ENCODE assay signal across 19 cellular contexts in the genomic region with DNA sequence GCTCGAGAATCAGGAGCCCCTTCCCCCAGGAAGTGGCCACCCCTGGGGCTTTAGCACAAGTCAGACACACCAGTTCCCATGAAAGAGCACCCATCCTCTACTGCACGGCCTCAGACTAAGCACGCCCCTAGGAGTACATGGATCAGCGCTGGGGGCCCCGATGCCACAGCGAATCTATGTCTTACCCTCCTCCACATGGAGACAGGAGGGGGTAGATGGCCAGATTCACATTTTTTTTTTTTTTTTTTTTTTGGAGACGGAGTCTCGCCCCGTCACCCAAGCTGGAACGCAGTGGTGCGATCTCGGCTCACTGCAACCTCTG. TPM values are rescaled to one million over a fixed set of nuclear protein-coding genes. Genes with fewer than 3 reads are reported as not detected.
A peak's percentile ranks its signal among the peaks of the same experiment; 100 is the strongest.
DNase-seq lines count a peak whose midpoint lies in the region; ATAC-seq, FAIRE-seq and TF ChIP-seq lines count a peak whose summit lies in the region.
"Had no signal": no experiment of that assay in that cellular context is flagged by ENCODE, and none has a peak within 500 bp of the region (broad histone marks: within the 10 kb centered on the region; RNA-seq: fewer than 3 reads in every experiment).

No MANE protein-coding gene starts in this region.

- no peak for DNase-seq in HepG2 (ENCODE audit: low spot score)
- DNase-seq in right lobe of liver, result no peak
- no peak for DNase-seq in NT2/D1 (ENCODE audit: low read depth, low spot score)
- no peak for DNase-seq in mesenchymal stem cell
- no peak for DNase-seq in LoVo (ENCODE audit: low spot score)
- DNase-seq in activated naive CD4-positive, alpha-beta T cell treated with anti-CD3 and anti-CD28 coated beads, Interleukin-2, amount 50 U/mL, for 16 hours, result no peak
- DNase-seq: BE2C; CD4-positive, alpha-beta memory T cell; DMS79; EL; HCEC 1CT; KG1 had no signal

- no peak overlapping the region for H3K14ac ChIP-seq in mesenchymal stem cell (ENCODE audit: low read length in 2 of 2)

- H2AK5ac ChIP-seq in mesenchymal stem cell (ENCODE audit: low read length, severe bottlenecking), result no peak overlapping the region

- no peak for TF ChIP-seq RAD21 in HepG2 (CRISPR knock-in tag; IDR thresholded peaks at IDR 0.05)

- no peak overlapping the region for H3K23ac ChIP-seq in mesenchymal stem cell (ENCODE audit: low read length in 2 of 2)

- H2BK12ac ChIP-seq in mesenchymal stem cell (ENCODE audit: low read length in 2 of 2), result no peak overlapping the region

- no peak overlapping the region for H3K4me3 ChIP-seq in HepG2 (replicated peaks in 1 of 3; ENCODE audit: insufficient read depth in 1 of 3, low read depth in 2 of 3, low read length in 3 of 3)
- no peak overlapping the region for H3K4me3 ChIP-seq in right lobe of liver
- no peak overlapping the region for H3K4me3 ChIP-seq in NT2/D1 (ENCODE audit: insufficient read length, low read depth)
- no peak overlapping the region for H3K4me3 ChIP-seq in mesenchymal stem cell (ENCODE audit: insufficient read depth in 1 of 2, low read depth in 1 of 2, low read length in 2 of 2)

- TF ChIP-seq EP300 in HepG2 (IDR thresholded peaks at IDR 0.05; ENCODE audit: low read depth in 2 of 2, low read length in 2 of 2) (no peak), HepG2 (CRISPR knock-in tag; IDR thresholded peaks at IDR 0.05; ENCODE audit: borderline replicate concordance) (no peak)

- no peak overlapping the region for H3K4ac ChIP-seq in mesenchymal stem cell (ENCODE audit: low read depth in 1 of 2, low read length in 2 of 2)

- H3K79me1 ChIP-seq in mesenchymal stem cell (replicated peaks; ENCODE audit: low read length, poor library complexity, severe bottlenecking), result peaks cover 18% of the 10 kb centered on the region

- no peak overlapping the region for H2BK5ac ChIP-seq in mesenchymal stem cell (ENCODE audit: low read depth, low read length, poor library complexity, severe bottlenecking)

- peaks cover 50 to 76% of the 10 kb centered on the region in 2 experiments for H3K36me3 ChIP-seq in HepG2 (replicated peaks in 1 of 2; ENCODE audit: control insufficient read depth in 1 of 2, insufficient read depth in 2 of 2, low read length in 2 of 2)
- peaks cover 0 to 79% (median 57%) of the 10 kb centered on the region in 4 donors for H3K36me3 ChIP-seq in right lobe of liver
- H3K36me3 ChIP-seq in NT2/D1 (ENCODE audit: insufficient read depth, insufficient read length, low read length), result peaks cover 80% of the 10 kb centered on the region
- peaks cover 69 to 83% of the 10 kb centered on the region in 2 experiments for H3K36me3 ChIP-seq in mesenchymal stem cell (ENCODE audit: control insufficient read depth in 1 of 2, insufficient read depth in 2 of 2, low read depth in 1 of 2, low read length in 2 of 2)

- H3K27ac ChIP-seq in HepG2 (ENCODE audit: extremely low read length, insufficient read depth, low read length) (peak overlapping the region; percentile 38), right lobe of liver (no peak overlapping the region), mesenchymal stem cell (ENCODE audit: low read length, poor library complexity, severe bottlenecking) (peak overlapping the region; percentile 33)
- H3K27ac ChIP-seq: C4-2B, HL-60 had no signal

- H2BK15ac ChIP-seq in mesenchymal stem cell (ENCODE audit: low read depth, poor library complexity, severe bottlenecking), result peak overlapping the region; percentile 12

- ATAC-seq in HepG2 (no peak), right lobe of liver (no peak), HG02938 (IDR thresholded peaks at IDR 0.05; ENCODE audit: unreplicated experiment) (no peak)

- H4K20me1 ChIP-seq in HepG2 (ENCODE audit: insufficient read depth, low read length), result peaks cover 18% of the 10 kb centered on the region; the same call in 1 of the 2 replicates

- H3K27me3 ChIP-seq in HepG2 (ENCODE audit: control insufficient read depth in 1 of 2, insufficient read depth in 2 of 2, low read length in 2 of 2), result no peaks in the 10 kb centered on the region
- H3K27me3 ChIP-seq in right lobe of liver, result no peaks in the 10 kb centered on the region
- no peaks in the 10 kb centered on the region for H3K27me3 ChIP-seq in NT2/D1 (ENCODE audit: insufficient read depth, insufficient read length)
- H3K27me3 ChIP-seq in mesenchymal stem cell (ENCODE audit: control insufficient read depth in 1 of 2, insufficient read depth in 1 of 2, low read length in 2 of 2), result no peaks in the 10 kb centered on the region
- H3K27me3 ChIP-seq: BE2C had no signal

- H3K4me1 ChIP-seq in HepG2 (ENCODE audit: insufficient read depth, low read length), result peaks cover 37% of the 10 kb centered on the region
- H3K4me1 ChIP-seq in right lobe of liver, result peaks cover 0 to 10% (median 3%) of the 10 kb centered on the region in 4 donors
- H3K4me1 ChIP-seq in NT2/D1 (ENCODE audit: insufficient read depth, insufficient read length), result peaks cover 2% of the 10 kb centered on the region
- H3K4me1 ChIP-seq in mesenchymal stem cell (ENCODE audit: control insufficient read depth, insufficient read depth, low read depth, low read length), result peaks cover 13% of the 10 kb centered on the region
- H3K4me1 ChIP-seq: BE2C had no signal

- peaks cover 7% of the 10 kb centered on the region for H3K79me2 ChIP-seq in HepG2 (ENCODE audit: insufficient read depth, low read length)

- no peaks in the 10 kb centered on the region for H3K9me3 ChIP-seq in HepG2 (ENCODE audit: low read length)
- no peaks in the 10 kb centered on the region for H3K9me3 ChIP-seq in right lobe of liver
- H3K9me3 ChIP-seq in NT2/D1 (ENCODE audit: insufficient read depth, low read length), result no peaks in the 10 kb centered on the region
- no peaks in the 10 kb centered on the region for H3K9me3 ChIP-seq in mesenchymal stem cell (ENCODE audit: control insufficient read depth, low read length)
- H3K9me3 ChIP-seq: BE2C had no signal

- H3K18ac ChIP-seq in mesenchymal stem cell (ENCODE audit: low read depth in 1 of 2, low read length in 2 of 2), result no peak overlapping the region

- POLR2A ChIA-PET in HepG2 (lab: Yijun Ruan, JAX), result interaction anchor here (0.5 to 2.1 kb wide), 2 partner anchors 47 to 98 kb away, joined by 4 to 5 read pairs; no protein-coding TSS in a partner anchor

- 99% methylated on average over 12 of the region's 12 CpGs for WGBS in HepG2 (ENCODE audit: low lambda C conversion rate)
- 80% methylated on average over 2 of the region's 12 CpGs for WGBS in right lobe of liver (ENCODE audit: insufficient coverage, low coverage, low lambda C conversion rate, missing lambda C conversion rate)
- WGBS in mesenchymal stem cell, result 98% methylated on average over 10 of the region's 12 CpGs

- H4K91ac ChIP-seq in mesenchymal stem cell (ENCODE audit: low read length), result no peak overlapping the region

- TF ChIP-seq POLR2A in HepG2 (IDR thresholded peaks at IDR 0.05; ENCODE audit: insufficient read depth in 1 of 2, low read depth in 2 of 2, low read length in 2 of 2) (no peak), right lobe of liver (IDR thresholded peaks at IDR 0.05) (no peak)

- in situ Hi-C loops in HepG2 (cut with HindIII; ENCODE audit: extremely low pct_ligation_motif_present, low pct_unique_long_range_greater_than_20kb), result loop anchor here (10.0 kb wide), 1 partner anchor 90 kb away; no protein-coding TSS in a partner anchor

- no peak overlapping the region for H3K4me2 ChIP-seq in HepG2 (ENCODE audit: low read depth, low read length)
- H3K4me2 ChIP-seq in mesenchymal stem cell (ENCODE audit: low read length, poor library complexity, severe bottlenecking), result no peak overlapping the region

- no peak for FAIRE-seq in HepG2 (lab: Jason Lieb, UNC)
- FAIRE-seq: A204.1, G401.6, GM12892, H1 had no signal

- CTCF ChIA-PET in HepG2 (lab: Yijun Ruan, JAX; ENCODE audit: low intra/inter-chr PET ratio, low total read pairs), result no interaction called here

- no peak overlapping the region for H2BK120ac ChIP-seq in mesenchymal stem cell (ENCODE audit: low read depth, low read length)

- intact Hi-C loops in HepG2 (cut with micrococcal nuclease; ENCODE audit: unreplicated experiment), result loop anchor here (1.0 to 5.0 kb wide), 2 partner anchors 12 to 103 kb away; no protein-coding TSS in a partner anchor
- intact Hi-C loops in right lobe of liver (cut with DNase I), result loop anchor here in 1 of 2 donors (10.0 kb wide), 1 partner anchor 90 kb away; no protein-coding TSS in a partner anchor

- no peak overlapping the region for H4K8ac ChIP-seq in mesenchymal stem cell (ENCODE audit: low read length)

- H2AFZ ChIP-seq in HepG2 (ENCODE audit: low read length) (no peak overlapping the region), mesenchymal stem cell (ENCODE audit: low read depth, low read length) (no peak overlapping the region)

- TF ChIP-seq CTCF in HepG2 (CRISPR knock-in tag; IDR thresholded peaks at IDR 0.05), result no peak
- no peak for TF ChIP-seq CTCF in right lobe of liver (IDR thresholded peaks at IDR 0.05)

- no peak overlapping the region for H3K9ac ChIP-seq in HepG2 (ENCODE audit: insufficient read depth, low read depth, low read length)
- H3K9ac ChIP-seq in NT2/D1 (ENCODE audit: insufficient read length, low read depth), result peak overlapping the region; percentile 37
- H3K9ac ChIP-seq in mesenchymal stem cell (ENCODE audit: low read length), result no peak overlapping the region

- BruUV-seq in HepG2 (replicated peaks; lab: Mats Ljungman, UMichigan), result no TSS peak

RNA-seq across cellular contexts. Expression of a gene that starts 3.2 kb away (rescaled TPM):
- total RNA-seq in HepG2 (2016; rRNA removed; fragmentation: Illumina TruSeq; extraction: Trizol), result 37.3 and 39.9 TPM in 2 replicates
- 5.3 and 5.4 TPM in 2 replicates for total RNA-seq in HepG2 (2016; cell fraction: cytosol; rRNA removed; fragmentation: Illumina TruSeq; extraction: Trizol; ENCODE audit: low read depth)
- 34.7 and 39.3 TPM in 2 replicates for total RNA-seq in HepG2 (2016; cell fraction: insoluble cytoplasmic fraction; rRNA removed; fragmentation: Illumina TruSeq; extraction: Trizol)
- total RNA-seq in HepG2 (2016; cell fraction: membrane; rRNA removed; fragmentation: Illumina TruSeq; extraction: Trizol), result 18.9 and 19.3 TPM in 2 replicates
- total RNA-seq in HepG2 (2016; cell fraction: nucleus; rRNA removed; fragmentation: Illumina TruSeq; extraction: Trizol), result 16.9 and 19.9 TPM in 2 replicates
- polyA plus RNA-seq in HepG2 (2011; rRNA removed), result 11.9 and 13.1 TPM in 2 replicates
- polyA plus RNA-seq in HepG2 (2011; cell fraction: cytosol; rRNA removed), result 9.7 and 11.4 TPM in 2 replicates
- 9.3 and 9.8 TPM in 2 replicates for polyA plus RNA-seq in HepG2 (2011; cell fraction: nucleus; rRNA removed)
- 7.2 and 9.5 TPM in 2 replicates for polyA plus RNA-seq in HepG2 (2012)
- polyA plus RNA-seq in HepG2 (2016; cell fraction: cytosol; fragmentation: Illumina TruSeq; extraction: Trizol; ENCODE audit: low read depth), result 3.1 and 3.2 TPM in 2 replicates
- polyA plus RNA-seq in HepG2 (2016; cell fraction: insoluble cytoplasmic fraction; fragmentation: Illumina TruSeq; extraction: Trizol; ENCODE audit: low read depth), result 28.6 and 29.3 TPM in 2 replicates
- 8.0 and 8.8 TPM in 2 replicates for polyA plus RNA-seq in HepG2 (2016; cell fraction: membrane; fragmentation: Illumina TruSeq; extraction: Trizol; ENCODE audit: low read depth)
- polyA plus RNA-seq in HepG2 (2016; cell fraction: nucleus; fragmentation: Illumina TruSeq; extraction: Trizol; ENCODE audit: insufficient read depth, low read depth), result 26.7 and 27.4 TPM in 2 replicates
- polyA minus RNA-seq in HepG2 (2011; rRNA and poly(A)+ RNA removed; ENCODE audit: low replicate concordance), result 8.3 and 9.3 TPM in 2 replicates
- 16.9 and 17.1 TPM in 2 replicates for polyA minus RNA-seq in HepG2 (2011; cell fraction: cytosol; rRNA and poly(A)+ RNA removed)
- 11.1 and 13.6 TPM in 2 replicates for polyA minus RNA-seq in HepG2 (2011; cell fraction: nucleus; rRNA and poly(A)+ RNA removed)
- 10 to 100 TPM in 3 of 6 experiments, 1 to 10 TPM in 3; 6.1 to 13.1 (median 10.2) TPM for total RNA-seq in right lobe of liver
- polyA plus RNA-seq in mesenchymal stem cell (2013, experiment 1 of 2), result 13.9 TPM
- polyA plus RNA-seq in mesenchymal stem cell (2013, experiment 2 of 2), result 13.5 TPM

RNA-seq across cellular contexts. Expression of a gene that starts 34.4 kb away (rescaled TPM):
- 107 and 132 TPM in 2 replicates for total RNA-seq in HepG2 (2016; rRNA removed; fragmentation: Illumina TruSeq; extraction: Trizol)
- total RNA-seq in HepG2 (2016; cell fraction: cytosol; rRNA removed; fragmentation: Illumina TruSeq; extraction: Trizol; ENCODE audit: low read depth), result 36.0 and 36.9 TPM in 2 replicates
- 106 and 131 TPM in 2 replicates for total RNA-seq in HepG2 (2016; cell fraction: insoluble cytoplasmic fraction; rRNA removed; fragmentation: Illumina TruSeq; extraction: Trizol)
- 22.4 and 24.3 TPM in 2 replicates for total RNA-seq in HepG2 (2016; cell fraction: membrane; rRNA removed; fragmentation: Illumina TruSeq; extraction: Trizol)
- total RNA-seq in HepG2 (2016; cell fraction: nucleus; rRNA removed; fragmentation: Illumina TruSeq; extraction: Trizol), result 86.2 and 93.2 TPM in 2 replicates
- polyA plus RNA-seq in HepG2 (2011; rRNA removed), result 132 and 163 TPM in 2 replicates
- 137 and 146 TPM in 2 replicates for polyA plus RNA-seq in HepG2 (2011; cell fraction: cytosol; rRNA removed)
- polyA plus RNA-seq in HepG2 (2011; cell fraction: nucleus; rRNA removed), result 133 and 160 TPM in 2 replicates
- 134 and 189 TPM in 2 replicates for polyA plus RNA-seq in HepG2 (2012)
- 4.3 and 4.9 TPM in 2 replicates for polyA plus RNA-seq in HepG2 (2016; cell fraction: cytosol; fragmentation: Illumina TruSeq; extraction: Trizol; ENCODE audit: low read depth)
- 108 and 115 TPM in 2 replicates for polyA plus RNA-seq in HepG2 (2016; cell fraction: insoluble cytoplasmic fraction; fragmentation: Illumina TruSeq; extraction: Trizol; ENCODE audit: low read depth)
- 7.9 and 10.8 TPM in 2 replicates for polyA plus RNA-seq in HepG2 (2016; cell fraction: membrane; fragmentation: Illumina TruSeq; extraction: Trizol; ENCODE audit: low read depth)
- polyA plus RNA-seq in HepG2 (2016; cell fraction: nucleus; fragmentation: Illumina TruSeq; extraction: Trizol; ENCODE audit: insufficient read depth, low read depth), result 108 and 116 TPM in 2 replicates
- 201 and 270 TPM in 2 replicates for polyA minus RNA-seq in HepG2 (2011; rRNA and poly(A)+ RNA removed; ENCODE audit: low replicate concordance)
- 108 and 137 TPM in 2 replicates for polyA minus RNA-seq in HepG2 (2011; cell fraction: cytosol; rRNA and poly(A)+ RNA removed)
- polyA minus RNA-seq in HepG2 (2011; cell fraction: nucleus; rRNA and poly(A)+ RNA removed), result 94.2 and 166 TPM in 2 replicates
- 10 to 100 TPM; 74.2 to 91.8 (median 80.7) TPM for total RNA-seq in right lobe of liver
- 59.5 TPM for polyA plus RNA-seq in mesenchymal stem cell (2013, experiment 1 of 2)
- 57.0 TPM for polyA plus RNA-seq in mesenchymal stem cell (2013, experiment 2 of 2)

RNA-seq across cellular contexts. Expression of a gene that starts 44.1 kb away (rescaled TPM):
- total RNA-seq in HepG2 (2016; rRNA removed; fragmentation: Illumina TruSeq; extraction: Trizol) (36.2 and 45.1 TPM in 2 replicates), right lobe of liver (10 to 100 TPM; 15.2 to 32.3 (median 20.0) TPM)
- total RNA-seq in HepG2 (2016; cell fraction: cytosol; rRNA removed; fragmentation: Illumina TruSeq; extraction: Trizol; ENCODE audit: low read depth), result 12.8 and 12.9 TPM in 2 replicates
- total RNA-seq in HepG2 (2016; cell fraction: insoluble cytoplasmic fraction; rRNA removed; fragmentation: Illumina TruSeq; extraction: Trizol), result 39.6 and 45.1 TPM in 2 replicates
- total RNA-seq in HepG2 (2016; cell fraction: membrane; rRNA removed; fragmentation: Illumina TruSeq; extraction: Trizol), result 23.3 and 24.2 TPM in 2 replicates
- 19.1 and 19.2 TPM in 2 replicates for total RNA-seq in HepG2 (2016; cell fraction: nucleus; rRNA removed; fragmentation: Illumina TruSeq; extraction: Trizol)
- 40.0 and 48.1 TPM in 2 replicates for polyA plus RNA-seq in HepG2 (2011; rRNA removed)
- 32.7 and 34.5 TPM in 2 replicates for polyA plus RNA-seq in HepG2 (2011; cell fraction: cytosol; rRNA removed)
- 37.9 and 40.4 TPM in 2 replicates for polyA plus RNA-seq in HepG2 (2011; cell fraction: nucleus; rRNA removed)
- polyA plus RNA-seq in HepG2 (2012), result 44.8 and 46.5 TPM in 2 replicates
- polyA plus RNA-seq in HepG2 (2016; cell fraction: cytosol; fragmentation: Illumina TruSeq; extraction: Trizol; ENCODE audit: low read depth), result 19.4 and 20.0 TPM in 2 replicates
- 52.7 and 69.9 TPM in 2 replicates for polyA plus RNA-seq in HepG2 (2016; cell fraction: insoluble cytoplasmic fraction; fragmentation: Illumina TruSeq; extraction: Trizol; ENCODE audit: low read depth)
- 27.4 and 28.0 TPM in 2 replicates for polyA plus RNA-seq in HepG2 (2016; cell fraction: membrane; fragmentation: Illumina TruSeq; extraction: Trizol; ENCODE audit: low read depth)
- 38.1 and 41.2 TPM in 2 replicates for polyA plus RNA-seq in HepG2 (2016; cell fraction: nucleus; fragmentation: Illumina TruSeq; extraction: Trizol; ENCODE audit: insufficient read depth, low read depth)
- polyA minus RNA-seq in HepG2 (2011; rRNA and poly(A)+ RNA removed; ENCODE audit: low replicate concordance), result 14.4 and 19.9 TPM in 2 replicates
- 9.7 and 21.2 TPM in 2 replicates for polyA minus RNA-seq in HepG2 (2011; cell fraction: cytosol; rRNA and poly(A)+ RNA removed)
- polyA minus RNA-seq in HepG2 (2011; cell fraction: nucleus; rRNA and poly(A)+ RNA removed), result 19.9 and 21.8 TPM in 2 replicates
- 39.0 TPM for polyA plus RNA-seq in mesenchymal stem cell (2013, experiment 1 of 2)
- 38.4 TPM for polyA plus RNA-seq in mesenchymal stem cell (2013, experiment 2 of 2)

Comparison
In these comparisons a context has a peak if more than half of its experiments do, and no peak if none do; other contexts are left out.
1. H3K27ac ChIP-seq: peak in HepG2 (single experiment) and mesenchymal stem cell (single experiment); none in right lobe of liver (0 of 3).